ENCODE assay signal across 1 cellular context in the genomic region with DNA sequence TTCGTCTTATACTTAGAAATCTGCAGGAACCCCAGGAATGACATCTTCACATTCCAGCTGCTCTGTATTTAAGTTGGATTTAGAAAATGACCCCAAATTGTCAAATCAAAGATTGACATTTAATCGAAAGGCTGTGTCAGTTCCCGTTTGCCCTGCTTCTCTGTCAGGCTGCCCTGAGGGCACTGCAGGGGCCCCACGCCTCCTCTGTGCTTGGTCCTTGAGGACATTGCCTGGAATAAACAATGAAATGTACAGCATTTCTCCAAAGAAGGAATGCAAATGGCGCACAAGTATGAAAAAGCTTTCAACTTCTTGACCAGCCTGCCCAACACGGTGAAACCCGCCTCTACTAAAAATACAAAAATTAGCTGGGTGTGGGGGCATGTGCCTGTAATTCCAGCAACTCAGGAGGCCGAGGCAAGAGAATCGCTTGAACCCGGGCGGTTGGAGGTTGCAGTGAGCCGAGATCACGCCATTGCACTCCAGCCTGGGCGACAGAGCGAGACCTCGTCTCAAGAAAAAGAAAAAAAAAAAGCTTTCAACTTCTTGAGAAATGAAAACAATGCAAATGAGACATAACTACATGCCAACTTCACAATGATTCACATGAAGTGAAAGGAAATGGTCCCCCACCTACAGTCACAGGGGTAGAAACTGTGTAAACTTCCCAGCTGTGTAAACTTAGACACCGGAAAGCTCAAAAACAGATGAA.
TF ChIP-seq lines count a peak whose summit lies in the region.

No MANE protein-coding gene starts in this region.

TF ChIP-seq in GM23338, 12 proteins besides CTCF, POLR2A, EP300 and RAD21 (continued from another document):
- TF ChIP-seq, protein P1, sequence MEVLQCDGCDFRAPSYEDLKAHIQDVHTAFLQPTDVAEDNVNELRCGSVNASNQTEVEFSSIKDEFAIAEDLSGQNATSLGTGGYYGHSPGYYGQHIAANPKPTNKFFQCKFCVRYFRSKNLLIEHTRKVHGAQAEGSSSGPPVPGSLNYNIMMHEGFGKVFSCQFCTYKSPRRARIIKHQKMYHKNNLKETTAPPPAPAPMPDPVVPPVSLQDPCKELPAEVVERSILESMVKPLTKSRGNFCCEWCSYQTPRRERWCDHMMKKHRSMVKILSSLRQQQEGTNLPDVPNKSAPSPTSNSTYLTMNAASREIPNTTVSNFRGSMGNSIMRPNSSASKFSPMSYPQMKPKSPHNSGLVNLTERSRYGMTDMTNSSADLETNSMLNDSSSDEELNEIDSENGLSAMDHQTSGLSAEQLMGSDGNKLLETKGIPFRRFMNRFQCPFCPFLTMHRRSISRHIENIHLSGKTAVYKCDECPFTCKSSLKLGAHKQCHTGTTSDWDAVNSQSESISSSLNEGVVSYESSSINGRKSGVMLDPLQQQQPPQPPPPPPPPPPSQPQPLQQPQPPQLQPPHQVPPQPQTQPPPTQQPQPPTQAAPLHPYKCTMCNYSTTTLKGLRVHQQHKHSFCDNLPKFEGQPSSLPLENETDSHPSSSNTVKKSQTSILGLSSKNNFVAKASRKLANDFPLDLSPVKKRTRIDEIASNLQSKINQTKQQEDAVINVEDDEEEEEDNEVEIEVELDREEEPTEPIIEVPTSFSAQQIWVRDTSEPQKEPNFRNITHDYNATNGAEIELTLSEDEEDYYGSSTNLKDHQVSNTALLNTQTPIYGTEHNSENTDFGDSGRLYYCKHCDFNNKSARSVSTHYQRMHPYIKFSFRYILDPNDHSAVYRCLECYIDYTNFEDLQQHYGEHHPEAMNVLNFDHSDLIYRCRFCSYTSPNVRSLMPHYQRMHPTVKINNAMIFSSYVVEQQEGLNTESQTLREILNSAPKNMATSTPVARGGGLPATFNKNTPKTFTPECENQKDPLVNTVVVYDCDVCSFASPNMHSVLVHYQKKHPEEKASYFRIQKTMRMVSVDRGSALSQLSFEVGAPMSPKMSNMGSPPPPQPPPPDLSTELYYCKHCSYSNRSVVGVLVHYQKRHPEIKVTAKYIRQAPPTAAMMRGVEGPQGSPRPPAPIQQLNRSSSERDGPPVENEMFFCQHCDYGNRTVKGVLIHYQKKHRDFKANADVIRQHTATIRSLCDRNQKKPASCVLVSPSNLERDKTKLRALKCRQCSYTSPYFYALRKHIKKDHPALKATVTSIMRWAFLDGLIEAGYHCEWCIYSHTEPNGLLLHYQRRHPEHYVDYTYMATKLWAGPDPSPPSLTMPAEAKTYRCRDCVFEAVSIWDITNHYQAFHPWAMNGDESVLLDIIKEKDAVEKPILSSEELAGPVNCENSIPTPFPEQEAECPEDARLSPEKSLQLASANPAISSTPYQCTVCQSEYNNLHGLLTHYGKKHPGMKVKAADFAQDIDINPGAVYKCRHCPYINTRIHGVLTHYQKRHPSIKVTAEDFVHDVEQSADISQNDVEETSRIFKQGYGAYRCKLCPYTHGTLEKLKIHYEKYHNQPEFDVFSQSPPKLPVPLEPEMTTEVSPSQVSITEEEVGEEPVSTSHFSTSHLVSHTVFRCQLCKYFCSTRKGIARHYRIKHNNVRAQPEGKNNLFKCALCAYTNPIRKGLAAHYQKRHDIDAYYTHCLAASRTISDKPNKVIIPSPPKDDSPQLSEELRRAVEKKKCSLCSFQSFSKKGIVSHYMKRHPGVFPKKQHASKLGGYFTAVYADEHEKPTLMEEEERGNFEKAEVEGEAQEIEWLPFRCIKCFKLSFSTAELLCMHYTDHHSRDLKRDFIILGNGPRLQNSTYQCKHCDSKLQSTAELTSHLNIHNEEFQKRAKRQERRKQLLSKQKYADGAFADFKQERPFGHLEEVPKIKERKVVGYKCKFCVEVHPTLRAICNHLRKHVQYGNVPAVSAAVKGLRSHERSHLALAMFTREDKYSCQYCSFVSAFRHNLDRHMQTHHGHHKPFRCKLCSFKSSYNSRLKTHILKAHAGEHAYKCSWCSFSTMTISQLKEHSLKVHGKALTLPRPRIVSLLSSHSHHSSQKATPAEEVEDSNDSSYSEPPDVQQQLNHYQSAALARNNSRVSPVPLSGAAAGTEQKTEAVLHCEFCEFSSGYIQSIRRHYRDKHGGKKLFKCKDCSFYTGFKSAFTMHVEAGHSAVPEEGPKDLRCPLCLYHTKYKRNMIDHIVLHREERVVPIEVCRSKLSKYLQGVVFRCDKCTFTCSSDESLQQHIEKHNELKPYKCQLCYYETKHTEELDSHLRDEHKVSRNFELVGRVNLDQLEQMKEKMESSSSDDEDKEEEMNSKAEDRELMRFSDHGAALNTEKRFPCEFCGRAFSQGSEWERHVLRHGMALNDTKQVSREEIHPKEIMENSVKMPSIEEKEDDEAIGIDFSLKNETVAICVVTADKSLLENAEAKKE (CRISPR knock-in tag; IDR thresholded peaks at IDR 0.05): no peak
- TF ChIP-seq REST (IDR thresholded peaks at IDR 0.05; ENCODE audit: unreplicated experiment): no peak
- TF ChIP-seq ZNF114 (CRISPR knock-in tag; IDR thresholded peaks at IDR 0.05): no peak
- no peak for TF ChIP-seq JUNB (IDR thresholded peaks at IDR 0.05; ENCODE audit: unreplicated experiment)
- TF ChIP-seq ZNF331 (CRISPR knock-in tag; IDR thresholded peaks at IDR 0.05; ENCODE audit: low read depth): no peak
- TF ChIP-seq POLR2AphosphoS5 (IDR thresholded peaks at IDR 0.05; ENCODE audit: low read depth): no peak
- no peak for TF ChIP-seq CREB1 (CRISPR knock-in tag; IDR thresholded peaks at IDR 0.05; ENCODE audit: low read depth)
- no peak for TF ChIP-seq EZH2 (IDR thresholded peaks at IDR 0.05; ENCODE audit: low read depth, unreplicated experiment)
